25 cellular contexts compared by ENCODE assay signal in the genomic region with DNA sequence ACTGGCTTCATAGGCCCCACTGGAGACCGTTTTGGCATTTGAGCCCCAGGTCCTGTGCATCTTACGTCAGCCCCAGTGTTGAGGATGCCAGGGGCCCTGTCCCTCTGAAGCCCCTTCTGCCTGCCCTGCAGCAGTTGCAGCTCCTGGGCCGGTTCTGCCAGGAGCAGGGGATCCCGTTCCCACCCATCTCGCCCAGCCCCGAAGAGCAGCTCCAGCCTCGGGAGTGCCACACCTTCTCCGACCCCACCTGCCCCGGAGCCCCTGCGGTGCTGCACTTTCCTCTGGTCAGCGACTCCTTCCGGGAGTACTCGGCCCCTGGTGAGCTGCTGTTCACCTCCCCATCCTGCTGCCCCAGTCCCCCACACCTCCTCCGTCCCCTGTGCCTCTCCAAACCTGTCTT.
"Had no signal": no experiment of that assay in that cellular context is flagged by ENCODE, and none has a peak within 500 bp of the region (broad histone marks: within the 10 kb centered on the region; RNA-seq: fewer than 3 reads in every experiment).

No MANE protein-coding gene starts in this region.

- H3K4me1 Mint-ChIP-seq: endodermal cell had no signal

- DNase-seq: colonic mucosa; cortex of kidney; dermis blood vessel endothelial cell; effector CD4-positive, alpha-beta T cell; effector CD8-positive, alpha-beta T cell; effector memory CD4-positive, alpha-beta T cell; effector memory CD8-positive, alpha-beta T cell; endodermal cell; erythroblast; esophagus squamous epithelium; foreskin fibroblast; foreskin keratinocyte; foreskin melanocyte; gastrocnemius medialis; glutamatergic neuron; head of caudate nucleus; heart left ventricle; heart right ventricle had no signal

- H3K9me3 ChIP-seq: colonic mucosa, esophagus muscularis mucosa, esophagus squamous epithelium, gastrocnemius medialis, gastroesophageal sphincter, heart left ventricle, heart right ventricle had no signal

- H3K9me3 Mint-ChIP-seq: dendritic cell treated with granulocyte-macrophage colony-stimulating factor and Interleukin-4, amounts not matched to agents 40 ng/mL and 50 ng/mL, for 4 days; effector memory CD8-positive, alpha-beta T cell; endodermal cell had no signal

- H3K27me3 Mint-ChIP-seq: effector memory CD8-positive, alpha-beta T cell had no signal

- H3K27me3 ChIP-seq: colonic mucosa, dorsolateral prefrontal cortex, foreskin keratinocyte, heart left ventricle, heart right ventricle had no signal

- H3K4me3 ChIP-seq: colonic mucosa, coronary artery, dorsolateral prefrontal cortex, esophagus muscularis mucosa, esophagus squamous epithelium, gastrocnemius medialis, gastroesophageal sphincter, heart left ventricle, heart right ventricle had no signal

- H3K27ac Mint-ChIP-seq: dendritic cell treated with granulocyte-macrophage colony-stimulating factor and Interleukin-4, amounts not matched to agents 40 ng/mL and 50 ng/mL, for 4 days; endodermal cell had no signal

- H3K4me3 Mint-ChIP-seq: dendritic cell treated with granulocyte-macrophage colony-stimulating factor and Interleukin-4, amounts not matched to agents 40 ng/mL and 50 ng/mL, for 4 days; effector memory CD8-positive, alpha-beta T cell; endodermal cell had no signal

- H3K27ac ChIP-seq: colonic mucosa, coronary artery, epithelial cell of prostate, esophagus muscularis mucosa, esophagus squamous epithelium, foreskin keratinocyte, gastrocnemius medialis, gastroesophageal sphincter, heart left ventricle, heart right ventricle had no signal

- ATAC-seq: effector memory CD8-positive, alpha-beta T cell; esophagus mucosa; foreskin keratinocyte; gastrocnemius medialis; gastroesophageal sphincter; heart left ventricle; heart right ventricle had no signal

- H3K4me1 ChIP-seq: colonic mucosa, esophagus muscularis mucosa, gastrocnemius medialis, gastroesophageal sphincter, heart left ventricle, heart right ventricle had no signal
